14 cellular contexts compared by ENCODE assay signal in the genomic region with DNA sequence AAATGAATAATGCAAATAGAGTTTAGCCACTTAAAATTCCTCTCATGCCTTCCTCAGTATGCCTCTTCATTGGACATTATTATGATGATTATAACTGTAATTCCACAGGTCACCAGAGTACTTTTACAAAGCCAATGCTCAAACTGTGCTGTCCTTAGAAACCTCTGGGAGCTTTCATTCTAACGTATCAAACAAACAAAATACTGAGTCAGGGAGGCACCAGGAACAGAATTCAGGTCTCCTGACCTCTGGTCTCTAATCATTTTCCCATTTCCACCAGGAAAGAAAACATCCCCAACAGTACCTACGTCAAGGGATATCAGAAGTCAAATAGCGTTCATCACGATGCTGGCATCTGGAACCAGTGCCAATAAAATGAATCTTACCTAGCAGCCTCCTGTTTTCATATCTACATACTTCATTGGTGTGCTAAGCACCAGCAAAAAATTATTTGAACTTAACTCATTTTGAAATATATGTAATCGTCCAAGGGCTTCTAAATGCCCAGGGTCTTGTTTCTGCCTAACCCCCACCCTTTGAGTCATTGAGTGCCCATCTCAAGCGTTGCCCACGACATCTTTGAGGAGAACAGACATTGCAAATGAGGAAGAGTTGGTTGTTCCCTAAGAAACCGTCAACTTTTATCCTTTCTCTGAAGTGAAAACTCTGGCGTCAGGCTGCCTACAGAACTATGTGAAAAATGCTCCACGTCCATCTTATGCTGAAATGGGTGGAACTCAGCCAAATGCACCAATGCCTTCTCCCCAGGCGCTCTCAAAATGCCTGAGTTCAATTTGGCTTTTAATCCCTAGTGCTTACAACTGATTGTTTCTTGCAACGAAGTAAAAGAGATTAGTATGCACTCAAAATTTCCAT. TPM values are rescaled to one million over a fixed set of nuclear protein-coding genes. Genes with fewer than 3 reads are reported as not detected.
DNase-seq lines count a peak whose midpoint lies in the region; ATAC-seq and TF ChIP-seq lines count a peak whose summit lies in the region.
"Had no signal": no experiment of that assay in that cellular context is flagged by ENCODE, and none has a peak within 500 bp of the region (broad histone marks: within the 10 kb centered on the region; RNA-seq: fewer than 3 reads in every experiment).

No MANE protein-coding gene starts in this region.

- no peaks in the 10 kb centered on the region for H3K9me3 Mint-ChIP-seq in activated T-helper 17 cell treated with anti-CD3 and anti-CD28 coated beads, Interleukin-2, amount 50 U/mL, for 72 hours

- no peak for ATAC-seq in activated T-helper 17 cell treated with anti-CD3 and anti-CD28 coated beads, Interleukin-2, amount 50 U/mL, for 72 hours (replicated peaks)
- no peak for ATAC-seq in HG02798 (IDR thresholded peaks at IDR 0.05; ENCODE audit: poor library complexity, unreplicated experiment)
- ATAC-seq in HG03039 (IDR thresholded peaks at IDR 0.05; ENCODE audit: unreplicated experiment): no peak

- H3K36me3 Mint-ChIP-seq in activated T-helper 17 cell treated with anti-CD3 and anti-CD28 coated beads, Interleukin-2, amount 50 U/mL, for 72 hours (ENCODE audit: low read depth): peaks cover 78% of the 10 kb centered on the region

- peaks cover 15% of the 10 kb centered on the region for H3K36me3 ChIP-seq in HUES6 (ENCODE audit: control insufficient read depth, insufficient read depth, low read length)
- H3K36me3 ChIP-seq: uterus had no signal

- H3K27me3 ChIP-seq in HUES6 (ENCODE audit: control insufficient read depth, insufficient read depth, low read length): no peaks in the 10 kb centered on the region
- H3K27me3 ChIP-seq: uterus had no signal

- no peak overlapping the region for H3K27ac ChIP-seq in HUES6 (ENCODE audit: low read depth, low read length)

- no peak overlapping the region for H3K9ac ChIP-seq in HUES6 (ENCODE audit: low read length)

- peaks cover 3% of the 10 kb centered on the region; the same call in 1 of the 2 replicates for H3K9me3 ChIP-seq in HUES6 (ENCODE audit: control insufficient read depth, insufficient read depth, low read depth, low read length)
- H3K9me3 ChIP-seq: uterus had no signal

- peaks cover 29% of the 10 kb centered on the region for H3K4me1 ChIP-seq in HUES6 (ENCODE audit: control insufficient read depth, insufficient read depth, low read length)

- peaks cover 14% of the 10 kb centered on the region for H3K4me1 Mint-ChIP-seq in activated T-helper 17 cell treated with anti-CD3 and anti-CD28 coated beads, Interleukin-2, amount 50 U/mL, for 72 hours

- H3K27me3 Mint-ChIP-seq in activated T-helper 17 cell treated with anti-CD3 and anti-CD28 coated beads, Interleukin-2, amount 50 U/mL, for 72 hours: no peaks in the 10 kb centered on the region

- DNase-seq in choroid plexus epithelial cell (ENCODE audit: low read depth): peak; percentile 97
- peak; percentile 82 for DNase-seq in kidney tubule cell (ENCODE audit: low spot score)
- DNase-seq in smooth muscle cell of the brain vasculature (ENCODE audit: low read depth, low spot score): peak; percentile 65
- no peak for DNase-seq in nucleus accumbens (lab: John Stamatoyannopoulos, UW)
- DNase-seq: activated CD4-positive, alpha-beta T cell treated with anti-CD3 and anti-CD28 coated beads, Interleukin-2, amount 50 U/mL, for 4 hours; central memory CD4-positive, alpha-beta T cell; islet precursor cell; NCI-H2171 treated with DMSO at 0.1 percent for 48 hours; stimulated activated CD4-positive, alpha-beta T cell treated with anti-CD3 and anti-CD28 coated beads, Interleukin-2, amount 100 ng/mL, for 24 hours; uterus had no signal

- no peak for TF ChIP-seq CTCF in choroid plexus epithelial cell (conservative IDR thresholded peaks at IDR 0.05; ENCODE audit: low read depth, low read length)

- H3K27ac Mint-ChIP-seq in activated T-helper 17 cell treated with anti-CD3 and anti-CD28 coated beads, Interleukin-2, amount 50 U/mL, for 72 hours: no peak overlapping the region

- H3K4me3 Mint-ChIP-seq in activated T-helper 17 cell treated with anti-CD3 and anti-CD28 coated beads, Interleukin-2, amount 50 U/mL, for 72 hours: no peak overlapping the region

- H3K4me3 ChIP-seq in HUES6 (ENCODE audit: low read depth, low read length) (0 out of 2 replicates have a peak overlapping the region, but pooled peaks have one; percentile 7), choroid plexus epithelial cell (ENCODE audit: low read depth, low read length) (peak overlapping the region; percentile 19)
- H3K4me3 ChIP-seq: uterus had no signal

RNA-seq across cellular contexts. Expression of gene NEDD9, which starts 37.8 kb away (rescaled TPM):
- 10 to 100 TPM; 36.9 to 39.4 TPM for total RNA-seq in activated T-helper 17 cell treated with anti-CD3 and anti-CD28 coated beads, Interleukin-2, amount 50 U/mL, for 72 hours

Comparison
In these comparisons a context has a peak if more than half of its experiments do, and no peak if none do; other contexts are left out.
1. DNase-seq: peak in choroid plexus epithelial cell (single experiment), kidney tubule cell (single experiment) and smooth muscle cell of the brain vasculature (single experiment); none in nucleus accumbens (0 of 56).